14 cellular contexts compared by ENCODE assay signal in the genomic region with DNA sequence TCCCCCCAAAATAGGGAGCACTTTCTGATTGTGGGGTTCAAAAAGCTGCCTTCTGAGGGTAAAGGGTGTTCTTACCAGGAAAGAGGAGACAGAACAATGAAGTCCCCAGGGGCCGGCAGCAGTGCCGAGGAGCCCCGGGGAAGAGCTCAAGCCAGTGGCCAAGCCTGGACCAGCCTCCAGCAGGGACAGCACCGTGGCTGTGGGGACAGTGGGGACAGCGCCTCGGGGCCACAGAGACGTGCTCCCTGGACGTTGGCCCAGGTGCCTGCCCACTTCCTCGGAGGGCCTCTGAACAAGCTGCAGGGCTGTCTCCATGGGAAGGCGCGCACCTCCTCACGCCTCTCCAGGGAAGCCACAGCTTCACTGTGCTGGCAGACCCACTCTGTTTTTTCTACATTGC.
DNase-seq lines count a peak whose midpoint lies in the region; ATAC-seq and TF ChIP-seq lines count a peak whose summit lies in the region.
"Had no signal": no experiment of that assay in that cellular context is flagged by ENCODE, and none has a peak within 500 bp of the region (broad histone marks: within the 10 kb centered on the region; RNA-seq: fewer than 3 reads in every experiment).

No MANE protein-coding gene starts in this region.

- no peak for ATAC-seq in natural killer cell treated with Interleukin-12 subunit alpha and Interleukin-12 subunit beta and Interleukin-15 and Interleukin-18, amount 100 ng/mL, for 72 hours
- ATAC-seq in natural killer cell (no peak), left colon (no peak), sciatic nerve (no peak)
- ATAC-seq: Right ventricle myocardium inferior had no signal

- H3K27ac Mint-ChIP-seq in natural killer cell treated with Interleukin-12 subunit alpha and Interleukin-12 subunit beta and Interleukin-15 and Interleukin-18, amount 100 ng/mL, for 72 hours: no peak overlapping the region
- no peak overlapping the region for H3K27ac Mint-ChIP-seq in natural killer cell
- H3K27ac Mint-ChIP-seq: CD8-positive, alpha-beta memory T cell had no signal

- intact Hi-C loops in natural killer cell (cut with micrococcal nuclease): no loop called here
- intact Hi-C loops in left colon (cut with DNase I, micrococcal nuclease): no loop called here
- intact Hi-C loops in sciatic nerve (cut with DNase I): no loop called here

- H3K9me3 Mint-ChIP-seq in natural killer cell treated with Interleukin-12 subunit alpha and Interleukin-12 subunit beta and Interleukin-15 and Interleukin-18, amount 100 ng/mL, for 72 hours: no peaks in the 10 kb centered on the region
- H3K9me3 Mint-ChIP-seq in natural killer cell: no peaks in the 10 kb centered on the region
- H3K9me3 Mint-ChIP-seq: CD8-positive, alpha-beta memory T cell had no signal

- H3K4me1 Mint-ChIP-seq in natural killer cell treated with Interleukin-12 subunit alpha and Interleukin-12 subunit beta and Interleukin-15 and Interleukin-18, amount 100 ng/mL, for 72 hours (ENCODE audit: low read depth in 2 of 2): no peaks in the 10 kb centered on the region
- H3K4me1 Mint-ChIP-seq in natural killer cell: no peaks in the 10 kb centered on the region
- H3K4me1 Mint-ChIP-seq: CD8-positive, alpha-beta memory T cell had no signal

- TF ChIP-seq CTCF in natural killer cell (IDR thresholded peaks at IDR 0.05) (no peak), coronary artery (IDR thresholded peaks at IDR 0.05) (no peak)

- H3K4me3 ChIP-seq in coronary artery: no peak overlapping the region

- H3K27ac ChIP-seq in coronary artery: no peak overlapping the region

- peak; percentile 59 for DNase-seq in natural killer cell treated with Interleukin-12 subunit alpha and Interleukin-12 subunit beta and Interleukin-15 and Interleukin-18, amount 100 ng/mL, for 72 hours (ENCODE audit: low spot score)
- no peak for DNase-seq in natural killer cell
- peak; percentile 1 to 2 for DNase-seq in left colon
- peak; percentile 50 for DNase-seq in sciatic nerve (ENCODE audit: low spot score)
- no peak for DNase-seq in coronary artery (ENCODE audit: low spot score)
- no peak for DNase-seq in NCI-H345 treated with DMSO at 0.1 percent for 48 hours (lab: John Stamatoyannopoulos, UW; ENCODE audit: unreplicated experiment)
- no peak for DNase-seq in DMS53 (lab: John Stamatoyannopoulos, UW)
- DNase-seq: GF-D8, IMR-90, MV-4-11, NCI-H1436, NCI-H774 had no signal

- H3K4me3 Mint-ChIP-seq in natural killer cell treated with Interleukin-12 subunit alpha and Interleukin-12 subunit beta and Interleukin-15 and Interleukin-18, amount 100 ng/mL, for 72 hours: no peak overlapping the region
- H3K4me3 Mint-ChIP-seq in natural killer cell: no peak overlapping the region
- H3K4me3 Mint-ChIP-seq: CD8-positive, alpha-beta memory T cell had no signal

- H3K36me3 Mint-ChIP-seq in natural killer cell treated with Interleukin-12 subunit alpha and Interleukin-12 subunit beta and Interleukin-15 and Interleukin-18, amount 100 ng/mL, for 72 hours: no peaks in the 10 kb centered on the region
- no peaks in the 10 kb centered on the region for H3K36me3 Mint-ChIP-seq in natural killer cell
- H3K36me3 Mint-ChIP-seq: CD8-positive, alpha-beta memory T cell had no signal

- no peaks in the 10 kb centered on the region for H3K27me3 Mint-ChIP-seq in natural killer cell treated with Interleukin-12 subunit alpha and Interleukin-12 subunit beta and Interleukin-15 and Interleukin-18, amount 100 ng/mL, for 72 hours
- no peaks in the 10 kb centered on the region for H3K27me3 Mint-ChIP-seq in natural killer cell (ENCODE audit: low read depth in 2 of 2)

Comparison
In these comparisons a context has a peak if more than half of its experiments do, and no peak if none do; other contexts are left out.
1. DNase-seq: peak in natural killer cell treated with Interleukin-12 subunit alpha and Interleukin-12 subunit beta and Interleukin-15 and Interleukin-18, amount 100 ng/mL, for 72 hours (single experiment), left colon (2 of 2) and sciatic nerve (single experiment); none in natural killer cell (single experiment), coronary artery (single experiment), NCI-H345 treated with DMSO at 0.1 percent for 48 hours (single experiment) and DMS53 (single experiment).